ENCODE assay signal across 1 cellular context in genomic region chr7:155714702-155715101, GRCh38.
TF ChIP-seq lines count a peak whose summit lies in the region.

No MANE protein-coding gene starts in this region.

TF ChIP-seq in GM23338, 12 proteins besides CTCF, POLR2A, EP300 and RAD21 (continued from another document):
- TF ChIP-seq REST (IDR thresholded peaks at IDR 0.05; ENCODE audit: unreplicated experiment) (no peak), POLR2AphosphoS5 (IDR thresholded peaks at IDR 0.05; ENCODE audit: low read depth) (no peak), ETS1 (IDR thresholded peaks at IDR 0.05) (no peak), CREB1 (CRISPR knock-in tag; IDR thresholded peaks at IDR 0.05; ENCODE audit: low read depth) (no peak), ZNF331 (CRISPR knock-in tag; IDR thresholded peaks at IDR 0.05; ENCODE audit: low read depth) (no peak), ZNF462 (CRISPR knock-in tag; IDR thresholded peaks at IDR 0.05) (no peak), ZNF114 (CRISPR knock-in tag; IDR thresholded peaks at IDR 0.05) (no peak), EZH2phosphoT487 (IDR thresholded peaks at IDR 0.05; ENCODE audit: unreplicated experiment) (no peak), NANOG (IDR thresholded peaks at IDR 0.05; ENCODE audit: borderline replicate concordance) (no peak), JUNB (IDR thresholded peaks at IDR 0.05; ENCODE audit: unreplicated experiment) (no peak)
